In the genomic region with DNA sequence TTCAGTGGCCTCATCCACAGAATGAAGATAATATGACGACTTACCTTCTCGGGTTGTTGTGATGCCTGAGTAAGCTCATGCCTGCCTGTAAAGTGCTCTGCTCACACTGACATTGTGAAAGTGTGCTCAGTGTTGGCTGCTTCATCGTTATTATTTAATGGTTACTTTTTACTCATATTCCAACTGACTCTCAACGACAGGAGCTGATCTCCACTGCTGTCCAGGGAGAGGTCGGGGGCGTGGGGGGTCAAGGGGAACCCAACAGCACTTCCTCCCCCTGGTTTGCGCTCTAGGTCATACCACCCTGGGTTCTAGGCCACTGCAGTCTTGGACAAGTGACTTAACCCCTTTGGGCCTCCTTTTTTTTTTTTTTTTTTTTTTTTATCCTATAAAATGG, we compare ENCODE assay signal across 20 cellular contexts. TPM values are rescaled to one million over a fixed set of nuclear protein-coding genes. Genes with fewer than 3 reads are reported as not detected.
"Had no signal": no experiment of that assay in that cellular context is flagged by ENCODE, and none has a peak within 500 bp of the region (broad histone marks: within the 10 kb centered on the region; RNA-seq: fewer than 3 reads in every experiment).

No MANE protein-coding gene starts in this region.

- ATAC-seq: gastrocnemius medialis; mucosa of descending colon; stimulated activated naive CD8-positive, alpha-beta T cell treated with anti-CD3 and anti-CD28 coated beads, Interleukin-15, Interleukin-2, amounts not matched to agents 100 U/mL and 50 U/mL, for 24 hours had no signal

- H3K9me3 Mint-ChIP-seq: activated CD4-positive, alpha-beta T cell treated with anti-CD3 and anti-CD28 coated beads, Interleukin-2, amount 10 ng/mL, durations not matched to agents 7 days and 5 days; central memory CD8-positive, alpha-beta T cell; memory B cell; neural crest cell had no signal

- H3K4me1 Mint-ChIP-seq: activated CD4-positive, alpha-beta T cell treated with anti-CD3 and anti-CD28 coated beads, Interleukin-2, amount 10 ng/mL, durations not matched to agents 7 days and 5 days; central memory CD8-positive, alpha-beta T cell; memory B cell had no signal

- H3K9me3 ChIP-seq: esophagus squamous epithelium, gastrocnemius medialis, mucosa of descending colon, SK-N-SH, suprapubic skin, transverse colon had no signal

- H3K4me3 ChIP-seq: esophagus squamous epithelium, gastrocnemius medialis, mucosa of descending colon, suprapubic skin, transverse colon had no signal

- H3K27me3 Mint-ChIP-seq: activated CD4-positive, alpha-beta T cell treated with anti-CD3 and anti-CD28 coated beads, Interleukin-2, amount 10 ng/mL, durations not matched to agents 7 days and 5 days; activated naive CD8-positive, alpha-beta T cell; central memory CD8-positive, alpha-beta T cell; memory B cell had no signal

- H3K27ac Mint-ChIP-seq: activated CD4-positive, alpha-beta T cell treated with anti-CD3 and anti-CD28 coated beads, Interleukin-2, amount 10 ng/mL, durations not matched to agents 7 days and 5 days; activated naive CD8-positive, alpha-beta T cell; memory B cell had no signal

- H3K27ac ChIP-seq: suprapubic skin, transverse colon, WERI-Rb-1 had no signal

- DNase-seq: activated CD4-positive, alpha-beta T cell treated with anti-CD3 and anti-CD28 coated beads, Interleukin-2, amount 10 ng/mL, durations not matched to agents 7 days and 5 days; activated gamma-delta T cell treated with Interleukin-2 at 50 U/mL for 16 hours; esophagus squamous epithelium; gastrocnemius medialis; hypothalamus; mucosa of descending colon; occipital lobe; SIG-M5; SK-N-SH; stimulated activated CD4-positive, alpha-beta T cell treated with anti-CD3 and anti-CD28 coated beads, Interleukin-12 subunit alpha, Interleukin-12 subunit beta, amount 100 ng/mL, for 4 hours; stimulated activated CD4-positive, alpha-beta T cell treated with anti-CD3 and anti-CD28 coated beads, Interleukin-4, amount 100 ng/mL, for 4 hours; stimulated activated naive CD8-positive, alpha-beta T cell treated with anti-CD3 and anti-CD28 coated beads, Interleukin-15, Interleukin-2, amounts not matched to agents 100 U/mL and 50 U/mL, for 24 hours; WERI-Rb-1 had no signal

- H3K4me1 ChIP-seq: gastrocnemius medialis had no signal

- H3K4me3 Mint-ChIP-seq: activated CD4-positive, alpha-beta T cell treated with anti-CD3 and anti-CD28 coated beads, Interleukin-2, amount 10 ng/mL, durations not matched to agents 7 days and 5 days; activated naive CD8-positive, alpha-beta T cell; central memory CD8-positive, alpha-beta T cell; memory B cell; neural crest cell had no signal

- H3K9ac ChIP-seq: SK-N-SH had no signal

- H3K36me3 ChIP-seq: gastrocnemius medialis, suprapubic skin, transverse colon had no signal

- H3K27me3 ChIP-seq: esophagus squamous epithelium, gastrocnemius medialis, suprapubic skin, transverse colon had no signal

RNA-seq across cellular contexts. Expression of a gene that starts 52.9 kb away (rescaled TPM):
- total RNA-seq: activated CD4-positive, alpha-beta T cell treated with anti-CD3 and anti-CD28 coated beads, Interleukin-2, amount 10 ng/mL, durations not matched to agents 7 days and 5 days; T-helper 2 cell treated with Interferon-gamma antibody and Interleukin-4, amounts not matched to agents 100 ng/mL and 5 ng/mL, for 36 hours had no signal
